Comparison of ENCODE assay signal across 2 cellular contexts in genomic region chr2:219475697-219476604, GRCh38.
A peak's percentile ranks its signal among the peaks of the same experiment; 100 is the strongest.
TF ChIP-seq lines count a peak whose summit lies in the region.

No MANE protein-coding gene starts in this region.

TF ChIP-seq in GM12891, 5 proteins besides CTCF, POLR2A, EP300 and RAD21:
- TF ChIP-seq PAX5 (IDR thresholded peaks at IDR 0.05; ENCODE audit: insufficient read depth, low read length, severe bottlenecking) (no peak), SPI1 (IDR thresholded peaks at IDR 0.05; ENCODE audit: low read depth, low read length) (no peak), TAF1 (IDR thresholded peaks at IDR 0.05; ENCODE audit: low read depth, low read length) (no peak), POLR2AphosphoS5 (IDR thresholded peaks at IDR 0.05; ENCODE audit: low read depth, low read length) (no peak), POU2F2 (IDR thresholded peaks at IDR 0.05; ENCODE audit: low read depth, low read length) (no peak)

TF ChIP-seq in HepG2, 621 proteins besides CTCF, POLR2A, EP300 and RAD21 (continues in another document):
- TF ChIP-seq TOPORS (CRISPR knock-in tag; IDR thresholded peaks at IDR 0.05) (no peak), XBP1 (CRISPR knock-in tag; IDR thresholded peaks at IDR 0.05) (no peak), NFIC (IDR thresholded peaks at IDR 0.05; ENCODE audit: low read length) (no peak), ZNF570 (CRISPR knock-in tag; IDR thresholded peaks at IDR 0.05; ENCODE audit: borderline replicate concordance) (no peak), ZNF230 (CRISPR knock-in tag; IDR thresholded peaks at IDR 0.05) (no peak), FOSL2 (CRISPR knock-in tag; IDR thresholded peaks at IDR 0.05) (peak; percentile 13; the same call in 1 of the 2 replicates), ZFYVE20 (CRISPR knock-in tag; IDR thresholded peaks at IDR 0.05; ENCODE audit: borderline replicate concordance, low read depth) (no peak), ZNF841 (CRISPR knock-in tag; IDR thresholded peaks at IDR 0.05; ENCODE audit: borderline replicate concordance) (no peak), CCAR2 (optimal IDR thresholded peaks at IDR 0.05; ENCODE audit: low read depth, low read length) (no peak), RNF219 (CRISPR knock-in tag; IDR thresholded peaks at IDR 0.05) (no peak), TMF1 (CRISPR knock-in tag; IDR thresholded peaks at IDR 0.05; ENCODE audit: low read depth) (no peak), GMEB2 (CRISPR knock-in tag; IDR thresholded peaks at IDR 0.05; ENCODE audit: low read depth) (no peak), ISL2 (CRISPR knock-in tag; IDR thresholded peaks at IDR 0.05) (no peak), ZBTB20 (CRISPR knock-in tag; IDR thresholded peaks at IDR 0.05; ENCODE audit: borderline replicate concordance, low read depth) (no peak), ZFP91 (CRISPR knock-in tag; IDR thresholded peaks at IDR 0.05; ENCODE audit: borderline replicate concordance) (no peak), ZNF263 (CRISPR knock-in tag; IDR thresholded peaks at IDR 0.05) (peak; percentile 65), SNAI1 (CRISPR knock-in tag; IDR thresholded peaks at IDR 0.05; ENCODE audit: borderline replicate concordance) (no peak), MZF1 (CRISPR knock-in tag; IDR thresholded peaks at IDR 0.05; ENCODE audit: borderline replicate concordance) (no peak), ZNF720 (CRISPR knock-in tag; IDR thresholded peaks at IDR 0.05) (no peak), ZNF382 (CRISPR knock-in tag; IDR thresholded peaks at IDR 0.05; ENCODE audit: borderline replicate concordance) (no peak), KDM2A (CRISPR knock-in tag; IDR thresholded peaks at IDR 0.05; ENCODE audit: borderline replicate concordance, low read depth) (peak; percentile 67; the same call in 1 of the 2 replicates), SKIL (CRISPR knock-in tag; IDR thresholded peaks at IDR 0.05; ENCODE audit: borderline replicate concordance) (no peak), GTF2F1 (IDR thresholded peaks at IDR 0.05; ENCODE audit: low read length) (no peak), NR2F6 (IDR thresholded peaks at IDR 0.05) (no peak), NR2F6 (CRISPR knock-in tag; IDR thresholded peaks at IDR 0.05) (0 out of 2 replicates have a peak, but pooled peaks have one; percentile 21), E2F1 (CRISPR knock-in tag; IDR thresholded peaks at IDR 0.05) (no peak), TSC22D2 (CRISPR knock-in tag; IDR thresholded peaks at IDR 0.05; ENCODE audit: borderline replicate concordance) (no peak), ZNF777 (CRISPR knock-in tag; IDR thresholded peaks at IDR 0.05) (no peak), DZIP1 (CRISPR knock-in tag; IDR thresholded peaks at IDR 0.05) (no peak), CSRNP2 (CRISPR knock-in tag; conservative IDR thresholded peaks at IDR 0.05; ENCODE audit: low read depth) (no peak), GATA4 (IDR thresholded peaks at IDR 0.05; ENCODE audit: borderline replicate concordance, low read depth) (no peak), HMGXB4 (CRISPR knock-in tag; IDR thresholded peaks at IDR 0.05; ENCODE audit: borderline replicate concordance in 1 of 2, low read depth in 1 of 2) (peak in 1 of 2 experiments; percentile 30; a peak in 1 of 4 replicates), ZSCAN22 (CRISPR knock-in tag; IDR thresholded peaks at IDR 0.05) (no peak), RFXANK (CRISPR knock-in tag; IDR thresholded peaks at IDR 0.05) (no peak), HMGXB3 (CRISPR knock-in tag; IDR thresholded peaks at IDR 0.05; ENCODE audit: borderline replicate concordance) (no peak), ZNF850 (CRISPR knock-in tag; conservative IDR thresholded peaks at IDR 0.05) (no peak), RARA (CRISPR knock-in tag; IDR thresholded peaks at IDR 0.05) (0 out of 2 replicates have a peak, but pooled peaks have one; percentile 10), SP5 (CRISPR knock-in tag; IDR thresholded peaks at IDR 0.05; ENCODE audit: borderline replicate concordance, low read depth) (no peak), ZNF772 (CRISPR knock-in tag; IDR thresholded peaks at IDR 0.05) (no peak), ZSCAN25 (CRISPR knock-in tag; IDR thresholded peaks at IDR 0.05) (0 out of 2 replicates have a peak, but pooled peaks have one; percentile 40), ZMAT3 (CRISPR knock-in tag; conservative IDR thresholded peaks at IDR 0.05) (no peak), ZEB1 (IDR thresholded peaks at IDR 0.05; ENCODE audit: insufficient replicate concordance, low read depth) (peak; percentile 29), ZBTB7B (CRISPR knock-in tag; IDR thresholded peaks at IDR 0.05) (no peak)
